ENCODE assay signal across 1 cellular context in genomic region chr2:68062680-68063387, GRCh38.
A peak's percentile ranks its signal among the peaks of the same experiment; 100 is the strongest.
TF ChIP-seq lines count a peak whose summit lies in the region.

C1D (minus strand) TSS chr2:68063004; CDS start chr2:68047310, 15,694 bp downstream.

TF ChIP-seq in HepG2, 621 proteins besides CTCF, POLR2A, EP300 and RAD21 (continued from another document and continues in another):
- 0 out of 2 replicates have a peak, but pooled peaks have one; percentile 62 for TF ChIP-seq HOMEZ (CRISPR knock-in tag; IDR thresholded peaks at IDR 0.05; ENCODE audit: low read depth)
- TF ChIP-seq MZF1 (CRISPR knock-in tag; IDR thresholded peaks at IDR 0.05; ENCODE audit: borderline replicate concordance) = no peak
- TF ChIP-seq GABPA (IDR thresholded peaks at IDR 0.05; ENCODE audit: low read depth, low read length) = peak; percentile 59
- peak; percentile 90 for TF ChIP-seq GABPA (CRISPR knock-in tag; IDR thresholded peaks at IDR 0.05; ENCODE audit: low read depth)
- TF ChIP-seq GPBP1L1 (CRISPR knock-in tag; IDR thresholded peaks at IDR 0.05) = no peak
- TF ChIP-seq MTA3 (CRISPR knock-in tag; IDR thresholded peaks at IDR 0.05) = no peak
- peak; percentile 52; the same call in 1 of the 2 replicates for TF ChIP-seq GMEB1 (CRISPR knock-in tag; IDR thresholded peaks at IDR 0.05; ENCODE audit: borderline replicate concordance)
- TF ChIP-seq HMGXB3 (CRISPR knock-in tag; IDR thresholded peaks at IDR 0.05; ENCODE audit: borderline replicate concordance) = 0 out of 2 replicates have a peak, but pooled peaks have one; percentile 47
- TF ChIP-seq RFX3 (CRISPR knock-in tag; IDR thresholded peaks at IDR 0.05) = no peak
- TF ChIP-seq ZNF724P (CRISPR knock-in tag; IDR thresholded peaks at IDR 0.05; ENCODE audit: borderline replicate concordance) = 0 out of 2 replicates have a peak, but pooled peaks have one; percentile 65
- no peak for TF ChIP-seq ZNF34 (CRISPR knock-in tag; IDR thresholded peaks at IDR 0.05; ENCODE audit: borderline replicate concordance)
- no peak for TF ChIP-seq XBP1 (CRISPR knock-in tag; IDR thresholded peaks at IDR 0.05)
- TF ChIP-seq YEATS2 (CRISPR knock-in tag; IDR thresholded peaks at IDR 0.05; ENCODE audit: borderline replicate concordance) = peak; percentile 93
- TF ChIP-seq GABPB1 (CRISPR knock-in tag; IDR thresholded peaks at IDR 0.05) = peak; percentile 96
- peak; percentile 74; the same call in 1 of the 2 replicates for TF ChIP-seq ZNF614 (CRISPR knock-in tag; IDR thresholded peaks at IDR 0.05; ENCODE audit: borderline replicate concordance)
- TF ChIP-seq SATB2 (CRISPR knock-in tag; IDR thresholded peaks at IDR 0.05) = no peak
- no peak for TF ChIP-seq USF2 (IDR thresholded peaks at IDR 0.05; ENCODE audit: low read depth, low read length)
- no peak for TF ChIP-seq USF2 (CRISPR knock-in tag; IDR thresholded peaks at IDR 0.05; ENCODE audit: borderline replicate concordance)
- TF ChIP-seq GLMP (CRISPR knock-in tag; IDR thresholded peaks at IDR 0.05; ENCODE audit: borderline replicate concordance) = no peak
- no peak for TF ChIP-seq NONO (IDR thresholded peaks at IDR 0.05)
- TF ChIP-seq NONO (CRISPR knock-in tag; conservative IDR thresholded peaks at IDR 0.05) = peak; percentile 81
- no peak for TF ChIP-seq ZNF550 (CRISPR knock-in tag; IDR thresholded peaks at IDR 0.05; ENCODE audit: borderline replicate concordance)
- peak; percentile 69; the same call in 1 of the 2 replicates for TF ChIP-seq ZNF776 (CRISPR knock-in tag; IDR thresholded peaks at IDR 0.05)
- no peak for TF ChIP-seq FOXM1 (CRISPR knock-in tag; IDR thresholded peaks at IDR 0.05)
- TF ChIP-seq ZBTB1 (CRISPR knock-in tag; IDR thresholded peaks at IDR 0.05; ENCODE audit: borderline replicate concordance) = no peak
- TF ChIP-seq ZNF513 (CRISPR knock-in tag; conservative IDR thresholded peaks at IDR 0.05) = no peak
- no peak for TF ChIP-seq ZBTB38 (CRISPR knock-in tag; IDR thresholded peaks at IDR 0.05)
- TF ChIP-seq ZFP1 (CRISPR knock-in tag; IDR thresholded peaks at IDR 0.05) = 0 out of 2 replicates have a peak, but pooled peaks have one; percentile 62
- peak; percentile 63 for TF ChIP-seq YEATS4 (CRISPR knock-in tag; IDR thresholded peaks at IDR 0.05; ENCODE audit: borderline replicate concordance)
- TF ChIP-seq ZFP37 (CRISPR knock-in tag; IDR thresholded peaks at IDR 0.05; ENCODE audit: borderline replicate concordance) = 0 out of 2 replicates have a peak, but pooled peaks have one; percentile 34
- TF ChIP-seq PLSCR1 (CRISPR knock-in tag; IDR thresholded peaks at IDR 0.05; ENCODE audit: borderline replicate concordance) = no peak
- 0 out of 2 replicates have a peak, but pooled peaks have one; percentile 22 for TF ChIP-seq MLX (CRISPR knock-in tag; IDR thresholded peaks at IDR 0.05)
- TF ChIP-seq GATAD1 (CRISPR knock-in tag; IDR thresholded peaks at IDR 0.05) = peak; percentile 98
- TF ChIP-seq ZNF251 (CRISPR knock-in tag; IDR thresholded peaks at IDR 0.05) = no peak
- TF ChIP-seq HNF4A (CRISPR knock-in tag; IDR thresholded peaks at IDR 0.05) = 0 out of 2 replicates have a peak, but pooled peaks have one; percentile 10
- 0 out of 2 replicates have a peak, but pooled peaks have one; percentile 43 for TF ChIP-seq ZBTB37 (CRISPR knock-in tag; IDR thresholded peaks at IDR 0.05)
- TF ChIP-seq NFE2L2 (IDR thresholded peaks at IDR 0.05; ENCODE audit: low read length) = no peak
- peak; percentile 76 for TF ChIP-seq ZSCAN9 (CRISPR knock-in tag; IDR thresholded peaks at IDR 0.05; ENCODE audit: borderline replicate concordance)
- peak; percentile 27; the same call in 1 of the 2 replicates for TF ChIP-seq NR2F6 (IDR thresholded peaks at IDR 0.05)
- no peak; the same call in 1 of the 2 replicates for TF ChIP-seq NR2F6 (CRISPR knock-in tag; IDR thresholded peaks at IDR 0.05)
- peak; percentile 68 for TF ChIP-seq E2F1 (CRISPR knock-in tag; IDR thresholded peaks at IDR 0.05)
